Comparison of ENCODE assay signal across 15 cellular contexts in the genomic region with DNA sequence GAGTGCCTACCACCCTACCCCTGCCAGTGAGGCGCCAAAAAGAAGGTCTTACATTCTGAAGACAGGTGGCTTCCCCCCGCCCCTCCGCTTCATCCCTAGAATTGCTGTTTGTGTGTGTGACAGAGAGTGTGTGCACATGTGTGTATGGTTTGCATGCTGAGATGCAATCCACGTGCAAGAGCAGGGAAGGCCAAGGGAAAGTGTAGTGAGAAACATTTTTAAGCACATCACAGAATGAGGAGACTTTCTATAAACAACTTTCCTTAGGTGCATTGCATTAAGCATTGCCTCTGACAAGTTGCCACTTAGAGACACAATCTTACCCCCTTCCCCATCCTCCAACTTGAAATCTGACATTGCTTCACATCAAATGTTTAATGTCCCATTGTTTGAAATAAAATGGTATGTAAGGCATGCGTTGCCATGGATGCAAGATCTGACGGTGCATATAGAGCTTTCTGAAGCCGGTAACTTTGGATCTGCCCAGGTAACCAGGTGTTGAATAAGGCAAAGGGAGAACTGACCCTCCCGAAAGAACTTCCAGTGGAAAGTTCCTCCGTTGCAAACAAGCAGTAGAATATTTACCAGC. TPM values are rescaled to one million over a fixed set of nuclear protein-coding genes. Genes with fewer than 3 reads are reported as not detected.
DNase-seq lines count a peak whose midpoint lies in the region; ATAC-seq and TF ChIP-seq lines count a peak whose summit lies in the region.
"Had no signal": no experiment of that assay in that cellular context is flagged by ENCODE, and none has a peak within 500 bp of the region (broad histone marks: within the 10 kb centered on the region; RNA-seq: fewer than 3 reads in every experiment).

No MANE protein-coding gene starts in this region.

- TF ChIP-seq CTCF in HEK293 (tag by site-specific recombination; IDR thresholded peaks at IDR 0.05) (no peak), mesothelial cell of epicardium (IDR thresholded peaks at IDR 0.05; ENCODE audit: unreplicated experiment) (no peak), gastroesophageal sphincter (IDR thresholded peaks at IDR 0.05) (no peak)

- H3K4me1 Mint-ChIP-seq in mesothelial cell of epicardium = peaks cover 30% of the 10 kb centered on the region
- H3K4me1 Mint-ChIP-seq: CD4-positive, alpha-beta memory T cell had no signal

- H3K36me3 Mint-ChIP-seq in mesothelial cell of epicardium = no peaks in the 10 kb centered on the region
- H3K36me3 Mint-ChIP-seq: CD4-positive, alpha-beta memory T cell had no signal

- peak; percentile 22 for DNase-seq in NCI-H146 (lab: John Stamatoyannopoulos, UW)
- DNase-seq in NCI-H146 treated with DMSO at 0.1 percent for 48 hours (lab: John Stamatoyannopoulos, UW; ENCODE audit: unreplicated experiment) = no peak
- DNase-seq in SW480 (ENCODE audit: low spot score) = peak; percentile 25
- no peak for DNase-seq in mesothelial cell of epicardium (ENCODE audit: low spot score in 2 of 2, unreplicated experiment in 2 of 2)
- no peak for DNase-seq in activated gamma-delta T cell treated with Interleukin-2 at 50 U/mL for 16 hours
- DNase-seq: CD4-positive, alpha-beta memory T cell; GDM1; MG63; NCI-H187; SHP77 treated with DMSO at 0.1 percent for 48 hours had no signal

- WGBS in gastroesophageal sphincter (ENCODE audit: low coverage in 1 of 2), 2 donors = 59 to 79% methylated on average over 7 of the region's 9 CpGs

- TF ChIP-seq POLR2A in gastroesophageal sphincter (IDR thresholded peaks at IDR 0.05) = no peak

- peak overlapping the region; percentile 70 for H3K27ac Mint-ChIP-seq in mesothelial cell of epicardium
- H3K27ac Mint-ChIP-seq: CD4-positive, alpha-beta memory T cell had no signal

- H3K4me3 ChIP-seq in HEK293 (ENCODE audit: low read depth, low read length) (no peak overlapping the region), gastroesophageal sphincter (no peak overlapping the region)
- H3K4me3 ChIP-seq: MG63 had no signal

- no peak for ATAC-seq in gastroesophageal sphincter
- ATAC-seq in HG03135 (IDR thresholded peaks at IDR 0.05; ENCODE audit: unreplicated experiment) = no peak
- ATAC-seq: HepG2, SK-N-SH treated with all-trans-retinoic acid at 6 μM for 48 hours had no signal

- POLR2A ChIA-PET in HEK293 (lab: Yijun Ruan, JAX) = no interaction called here

- CTCF ChIA-PET in HEK293 (lab: Yijun Ruan, JAX) = no interaction called here

- H3K36me3 ChIP-seq in HEK293 (ENCODE audit: control insufficient read depth in 2 of 2, insufficient read depth in 1 of 2, low read length in 2 of 2) (no peaks in the 10 kb centered on the region), gastroesophageal sphincter (no peaks in the 10 kb centered on the region)
- H3K36me3 ChIP-seq: MG63 had no signal

- H3K27ac ChIP-seq in HEK293 (ENCODE audit: extremely low read depth, low read depth, low read length) (no peak overlapping the region), gastroesophageal sphincter (no peak overlapping the region)

- TF ChIP-seq EP300 in gastroesophageal sphincter (IDR thresholded peaks at IDR 0.05) = no peak

- no peaks in the 10 kb centered on the region for H3K27me3 Mint-ChIP-seq in mesothelial cell of epicardium (ENCODE audit: low read depth)

- H3K27me3 ChIP-seq in gastroesophageal sphincter = peaks cover 10% of the 10 kb centered on the region
- H3K27me3 ChIP-seq: MG63 had no signal

- H3K4me1 ChIP-seq in HEK293 (ENCODE audit: control insufficient read depth, insufficient read depth, low read length) (peaks cover 5% of the 10 kb centered on the region), gastroesophageal sphincter (no peaks in the 10 kb centered on the region)

- no peak overlapping the region for H3K4me3 Mint-ChIP-seq in mesothelial cell of epicardium
- H3K4me3 Mint-ChIP-seq: CD4-positive, alpha-beta memory T cell had no signal

- no peaks in the 10 kb centered on the region for H3K9me3 Mint-ChIP-seq in mesothelial cell of epicardium
- H3K9me3 Mint-ChIP-seq: CD4-positive, alpha-beta memory T cell had no signal

- H3K9me3 ChIP-seq in HEK293 (ENCODE audit: control insufficient read depth, insufficient read depth, low read depth, low read length) (no peaks in the 10 kb centered on the region), gastroesophageal sphincter (no peaks in the 10 kb centered on the region)

TF ChIP-seq in HEK293, 187 proteins besides CTCF, POLR2A, EP300 and RAD21:
- TF ChIP-seq PRDM1 (tag by site-specific recombination; IDR thresholded peaks at IDR 0.05) = peak; percentile 69
- TF ChIP-seq ZNF791 (tag by site-specific recombination; IDR thresholded peaks at IDR 0.05) = no peak

RNA-seq across cellular contexts. Expression of gene FJX1, which starts 21.4 kb away (rescaled TPM):
- 70.7 to 73.1 TPM (median 72.8 TPM) in 3 replicates for total RNA-seq in mesothelial cell of epicardium
- total RNA-seq in gastroesophageal sphincter = 10 to 100 TPM in 1 of 4 donors, 1 to 10 TPM in 2, under 1 TPM in 1; 0.93 to 10.1 (median 5.9) TPM
- total RNA-seq: CD4-positive, alpha-beta memory T cell had no signal

RNA-seq across cellular contexts. Expression of gene TRIM44, which starts 22.9 kb away (rescaled TPM):
- 81.2 to 88.2 TPM (median 86.6 TPM) in 3 replicates for total RNA-seq in mesothelial cell of epicardium
- 10 to 100 TPM; 35.6 to 70.6 (median 43.2) TPM for total RNA-seq in gastroesophageal sphincter

Comparison
In these comparisons a context has a peak if more than half of its experiments do, and no peak if none do; other contexts are left out.
1. DNase-seq: peak in NCI-H146 (single experiment) and SW480 (single experiment); none in NCI-H146 treated with DMSO at 0.1 percent for 48 hours (single experiment), mesothelial cell of epicardium (0 of 2) and activated gamma-delta T cell treated with Interleukin-2 at 50 U/mL for 16 hours (single experiment).